ENCODE assay signal across 9 cellular contexts in genomic region chr5:177537389-177538361, GRCh38. TPM values are rescaled to one million over a fixed set of nuclear protein-coding genes. Genes with fewer than 3 reads are reported as not detected.
A peak's percentile ranks its signal among the peaks of the same experiment; 100 is the strongest.
DNase-seq lines count a peak whose midpoint lies in the region; ATAC-seq and TF ChIP-seq lines count a peak whose summit lies in the region.
"Had no signal": no experiment of that assay in that cellular context is flagged by ENCODE, and none has a peak within 500 bp of the region (broad histone marks: within the 10 kb centered on the region; RNA-seq: fewer than 3 reads in every experiment).

No MANE protein-coding gene starts in this region.

- peaks cover 6% of the 10 kb centered on the region for H3K4me1 Mint-ChIP-seq in stimulated activated effector memory CD8-positive, alpha-beta T cell treated with anti-CD3 and anti-CD28 coated beads, Interleukin-12 subunit alpha, Interleukin-12 subunit beta, amount 100 ng/mL, for 72 hours

- no peak overlapping the region for H3K4me3 Mint-ChIP-seq in stimulated activated effector memory CD8-positive, alpha-beta T cell treated with anti-CD3 and anti-CD28 coated beads, Interleukin-12 subunit alpha, Interleukin-12 subunit beta, amount 100 ng/mL, for 72 hours

- peaks cover 80% of the 10 kb centered on the region for H3K36me3 Mint-ChIP-seq in stimulated activated effector memory CD8-positive, alpha-beta T cell treated with anti-CD3 and anti-CD28 coated beads, Interleukin-12 subunit alpha, Interleukin-12 subunit beta, amount 100 ng/mL, for 72 hours

- H3K27ac Mint-ChIP-seq in stimulated activated effector memory CD8-positive, alpha-beta T cell treated with anti-CD3 and anti-CD28 coated beads, Interleukin-12 subunit alpha, Interleukin-12 subunit beta, amount 100 ng/mL, for 72 hours = peak overlapping the region; percentile 86

- ATAC-seq in left ventricle myocardium superior = peak; percentile 85
- ATAC-seq in stimulated activated effector memory CD8-positive, alpha-beta T cell treated with anti-CD3 and anti-CD28 coated beads, Interleukin-12 subunit alpha, Interleukin-12 subunit beta, amount 100 ng/mL, for 72 hours = no peak

- DNase-seq in GM04504 (ENCODE audit: low read depth) = peak; percentile 84
- peak; percentile 11 for DNase-seq in astrocyte of the cerebellum (ENCODE audit: low read depth)
- DNase-seq in left ventricle myocardium superior = peak; percentile 72
- no peak for DNase-seq in stimulated activated effector memory CD8-positive, alpha-beta T cell treated with anti-CD3 and anti-CD28 coated beads, Interleukin-12 subunit alpha, Interleukin-12 subunit beta, amount 100 ng/mL, for 72 hours (ENCODE audit: low spot score in 2 of 2)
- DNase-seq in NCI-H446 (lab: John Stamatoyannopoulos, UW) = no peak
- DNase-seq in stimulated activated CD4-positive, alpha-beta T cell treated with anti-CD3 and anti-CD28 coated beads, Interleukin-15, amount 100 ng/mL, for 24 hours = no peak
- no peak for DNase-seq in occipital lobe (lab: John Stamatoyannopoulos, UW)
- DNase-seq in stimulated activated CD4-positive, alpha-beta T cell treated with anti-CD3 and anti-CD28 coated beads, Interleukin-2, amount 100 ng/mL, for 24 hours = no peak
- DNase-seq: stimulated activated CD4-positive, alpha-beta T cell treated with anti-CD3 and anti-CD28 coated beads, Interleukin-12 subunit alpha, Interleukin-12 subunit beta, amount 100 ng/mL, for 4 hours had no signal

- H3K4me3 ChIP-seq in astrocyte of the cerebellum (ENCODE audit: low read depth, low read length) = no peak overlapping the region

- H3K9me3 Mint-ChIP-seq in stimulated activated effector memory CD8-positive, alpha-beta T cell treated with anti-CD3 and anti-CD28 coated beads, Interleukin-12 subunit alpha, Interleukin-12 subunit beta, amount 100 ng/mL, for 72 hours = no peaks in the 10 kb centered on the region

- in situ Hi-C loops in astrocyte of the cerebellum (cut with HindIII; ENCODE audit: low sequenced_read_pairs) = no loop called here

- intact Hi-C loops in left ventricle myocardium superior (cut with micrococcal nuclease) = no loop called here

- TF ChIP-seq CTCF in astrocyte of the cerebellum (IDR thresholded peaks at IDR 0.05; ENCODE audit: low read depth, low read length, missing control alignments) = no peak

RNA-seq across cellular contexts. Expression of gene FAM193B, which starts 16.7 kb away (rescaled TPM):
- total RNA-seq in left ventricle myocardium superior = 26.4 TPM
- total RNA-seq in occipital lobe = 32.1 TPM

RNA-seq across cellular contexts. Expression of gene DDX41, which starts 20.9 kb away (rescaled TPM):
- total RNA-seq in left ventricle myocardium superior (29.8 TPM), occipital lobe (63.5 TPM)

RNA-seq across cellular contexts. Expression of gene DOK3, which starts 28.0 kb away (rescaled TPM):
- 3.4 TPM for total RNA-seq in left ventricle myocardium superior
- 3.0 TPM for total RNA-seq in occipital lobe

RNA-seq across cellular contexts. Expression of gene PDLIM7, which starts 40.3 kb away (rescaled TPM):
- total RNA-seq in left ventricle myocardium superior (35.1 TPM), occipital lobe (7.8 TPM)

RNA-seq across cellular contexts. Expression of gene TMED9, which starts 54.3 kb away (rescaled TPM):
- total RNA-seq in left ventricle myocardium superior (63.9 TPM), occipital lobe (24.6 TPM)

Comparison
In these comparisons a context has a peak if more than half of its experiments do, and no peak if none do; other contexts are left out.
1. DNase-seq: peak in GM04504 (single experiment), astrocyte of the cerebellum (single experiment) and left ventricle myocardium superior (single experiment); none in stimulated activated effector memory CD8-positive, alpha-beta T cell treated with anti-CD3 and anti-CD28 coated beads, Interleukin-12 subunit alpha, Interleukin-12 subunit beta, amount 100 ng/mL, for 72 hours (0 of 2), NCI-H446 (0 of 2), stimulated activated CD4-positive, alpha-beta T cell treated with anti-CD3 and anti-CD28 coated beads, Interleukin-15, amount 100 ng/mL, for 24 hours (single experiment), occipital lobe (single experiment) and stimulated activated CD4-positive, alpha-beta T cell treated with anti-CD3 and anti-CD28 coated beads, Interleukin-2, amount 100 ng/mL, for 24 hours (0 of 2).